In genomic region chr12:46908236-46908935, GRCh38 we compare ENCODE assay signal across 17 cellular contexts.
DNase-seq lines count a peak whose midpoint lies in the region; ATAC-seq, FAIRE-seq and TF ChIP-seq lines count a peak whose summit lies in the region.
"Had no signal": no experiment of that assay in that cellular context is flagged by ENCODE, and none has a peak within 500 bp of the region (broad histone marks: within the 10 kb centered on the region; RNA-seq: fewer than 3 reads in every experiment).

No MANE protein-coding gene starts in this region.

- dilution Hi-C loops in IMR-90 (cut with HindIII; ENCODE audit: low sequenced_read_pairs, unreplicated experiment) = no loop called here
- dilution Hi-C loops in keratinocyte (cut with MboI; ENCODE audit: extremely low pct_ligation_motif_present, low sequenced_read_pairs) = no loop called here

- peaks cover 11% of the 10 kb centered on the region for H3K9me3 Mint-ChIP-seq in astrocyte (ENCODE audit: unreplicated experiment)

- H3K27ac Mint-ChIP-seq in astrocyte (ENCODE audit: unreplicated experiment) = peak overlapping the region; percentile 9
- H3K27ac Mint-ChIP-seq: activated naive CD4-positive, alpha-beta T cell treated with anti-CD3 and anti-CD28 coated beads, Interleukin-2, amount 50 U/mL, for 72 hours; WTC11 had no signal

- no peak for TF ChIP-seq CTCF in IMR-90 (conservative IDR thresholded peaks at IDR 0.05; ENCODE audit: low read depth, low read length)
- no peak for TF ChIP-seq CTCF in astrocyte (IDR thresholded peaks at IDR 0.05; ENCODE audit: insufficient read depth, low read depth, low read length)
- peak in 2 of 3 experiments; percentile 4 to 6 for TF ChIP-seq CTCF in keratinocyte (optimal IDR thresholded peaks at IDR 0.05 in 1 of 3, IDR thresholded peaks at IDR 0.05 in 1 of 3, conservative IDR thresholded peaks at IDR 0.05 in 1 of 3; ENCODE audit: extremely low read depth in 1 of 3, insufficient read depth in 2 of 3, low read length in 3 of 3)
- no peak for TF ChIP-seq CTCF in kidney (IDR thresholded peaks at IDR 0.05; ENCODE audit: borderline replicate concordance, extremely low read depth, insufficient read depth)

- H3K36me3 ChIP-seq in IMR-90 (ENCODE audit: control insufficient read depth, insufficient read depth, low read length) (no peaks in the 10 kb centered on the region), astrocyte (ENCODE audit: insufficient read depth, low read length) (no peaks in the 10 kb centered on the region), keratinocyte (ENCODE audit: control insufficient read depth in 2 of 2, extremely low read depth in 1 of 2, insufficient read depth in 2 of 2, low read length in 2 of 2) (no peaks in the 10 kb centered on the region), kidney (ENCODE audit: control insufficient read depth in 1 of 2, insufficient read depth in 2 of 2, low read length in 2 of 2) (no peaks in the 10 kb centered on the region)
- H3K36me3 ChIP-seq: colonic mucosa had no signal

- H2BK120ac ChIP-seq in IMR-90 (ENCODE audit: low read depth, low read length) = peak overlapping the region; percentile 6; the same call in 1 of the 2 replicates

- peak; percentile 81 for DNase-seq in Daoy (ENCODE audit: low read depth)
- peak; percentile 34 for DNase-seq in IMR-90
- DNase-seq in astrocyte (ENCODE audit: low read depth) = peak; percentile 23
- DNase-seq in keratinocyte (ENCODE audit: low read depth, low spot score) = peak; percentile 86
- no peak for DNase-seq in OCI-M1 (lab: John Stamatoyannopoulos, UW)
- DNase-seq in kidney = no peak
- DNase-seq in activated CD4-positive, CD25-positive, alpha-beta regulatory T cell treated with anti-CD3 and anti-CD28 coated beads, Interleukin-2, amount 50 U/mL, for 72 hours = no peak
- DNase-seq: activated CD8-positive, alpha-beta memory T cell treated with anti-CD3 and anti-CD28 coated beads, Interleukin-2, amount 50 U/mL, for 4 hours; colonic mucosa; DND-41; NCI-H1694; NCI-H748 treated with DMSO at 0.1 percent for 48 hours had no signal

- in situ Hi-C loops in IMR-90 (cut with MboI; ENCODE audit: low sequenced_read_pairs) = no loop called here

- no peaks in the 10 kb centered on the region for H3K79me2 ChIP-seq in astrocyte (ENCODE audit: insufficient read depth, low read length)
- no peaks in the 10 kb centered on the region for H3K79me2 ChIP-seq in keratinocyte (ENCODE audit: control insufficient read depth, insufficient read depth, low read length)

- H3K4me1 Mint-ChIP-seq in astrocyte (ENCODE audit: low read depth, unreplicated experiment) = peaks cover 21% of the 10 kb centered on the region
- H3K4me1 Mint-ChIP-seq: WTC11 had no signal

- CTCF ChIA-PET in IMR-90 (lab: Yijun Ruan, JAX) = interaction anchor here (0.8 to 1.0 kb wide), 2 partner anchors 39 to 416 kb away, joined by 3 to 4 read pairs; no protein-coding TSS in a partner anchor

- H2BK20ac ChIP-seq in IMR-90 (ENCODE audit: low read depth, low read length) = no peak overlapping the region; the same call in 1 of the 2 replicates

- POLR2A ChIA-PET in IMR-90 (lab: Charles Lee; ENCODE audit: unreplicated experiment) = no interaction called here

- no peaks in the 10 kb centered on the region for H3K27me3 ChIP-seq in IMR-90 (ENCODE audit: control insufficient read depth, insufficient read depth, low read length)
- no peaks in the 10 kb centered on the region for H3K27me3 ChIP-seq in astrocyte (ENCODE audit: insufficient read depth, low read length)
- H3K27me3 ChIP-seq in keratinocyte (ENCODE audit: control insufficient read depth, extremely low read depth, insufficient read depth, low read length) = no peaks in the 10 kb centered on the region
- H3K27me3 ChIP-seq: colonic mucosa had no signal

- intact Hi-C loops in IMR-90 (cut with micrococcal nuclease) (no loop called here), kidney (cut with DNase I) (no loop called here)

- BruUV-seq in IMR-90 (replicated peaks; lab: Mats Ljungman, UMichigan) = no TSS peak

- no peaks in the 10 kb centered on the region for H4K20me1 ChIP-seq in IMR-90 (ENCODE audit: insufficient read depth, low read length)
- H4K20me1 ChIP-seq in astrocyte (ENCODE audit: insufficient read depth, low read length) = no peaks in the 10 kb centered on the region
- no peaks in the 10 kb centered on the region for H4K20me1 ChIP-seq in keratinocyte (ENCODE audit: control insufficient read depth, extremely low read depth, insufficient read depth, low read length)

- H4K91ac ChIP-seq in IMR-90 (ENCODE audit: insufficient read depth, low read depth, low read length) = no peak overlapping the region; the same call in 1 of the 2 replicates

- no peak overlapping the region for H4K8ac ChIP-seq in IMR-90 (ENCODE audit: low read depth in 2 of 2, low read length in 2 of 2)

- H3K4me2 ChIP-seq in IMR-90 (ENCODE audit: low read depth, low read length) (no peak overlapping the region), astrocyte (ENCODE audit: low read length) (no peak overlapping the region), keratinocyte (ENCODE audit: control insufficient read depth, extremely low read depth, insufficient read depth, low read depth, low read length) (peak overlapping the region; percentile 84)

- H3K4me3 Mint-ChIP-seq in astrocyte (ENCODE audit: unreplicated experiment) = no peak overlapping the region
- H3K4me3 Mint-ChIP-seq: WTC11 had no signal

- no peak overlapping the region; the same call in 1 of the 2 replicates for H3K18ac ChIP-seq in IMR-90 (ENCODE audit: low read depth, low read length)

- peaks cover 5% of the 10 kb centered on the region; the same call in 1 of the 2 replicates for H3K9me1 ChIP-seq in IMR-90 (ENCODE audit: insufficient read depth, low read length)
- no peaks in the 10 kb centered on the region for H3K9me1 ChIP-seq in keratinocyte (ENCODE audit: control insufficient read depth, extremely low read depth, insufficient read depth, low read length)

- no peak overlapping the region for H3K14ac ChIP-seq in IMR-90 (replicated peaks; ENCODE audit: low read depth, low read length)

- no peak for FAIRE-seq in astrocyte (lab: Jason Lieb, UNC)
- FAIRE-seq in keratinocyte (lab: Jason Lieb, UNC) = no peak
- no peak for FAIRE-seq in kidney (lab: Jason Lieb, UNC)
- FAIRE-seq: frontal cortex, islet of Langerhans had no signal

- TF ChIP-seq POLR2A in IMR-90 (IDR thresholded peaks at IDR 0.05; ENCODE audit: low read depth, low read length) = no peak

- H2AFZ ChIP-seq in IMR-90 (replicated peaks; ENCODE audit: low read length, poor library complexity) (peak overlapping the region; percentile 23), astrocyte (ENCODE audit: low read depth, low read length) (no peak overlapping the region), keratinocyte (ENCODE audit: control insufficient read depth, low read length) (peak overlapping the region; percentile 70)

- no peaks in the 10 kb centered on the region for H3K36me3 Mint-ChIP-seq in astrocyte (ENCODE audit: low read depth, unreplicated experiment)
- H3K36me3 Mint-ChIP-seq: WTC11 had no signal

- H3K56ac ChIP-seq in IMR-90 (ENCODE audit: extremely low read depth, insufficient read depth, low read length) = no peak overlapping the region

- H2BK15ac ChIP-seq in IMR-90 (ENCODE audit: low read depth, low read length) = 0 out of 3 replicates have a peak overlapping the region, but pooled peaks have one; percentile 34

- no peak overlapping the region; the same call in 1 of the 2 replicates for H3K4ac ChIP-seq in IMR-90 (ENCODE audit: low read depth, low read length)

- WGBS in IMR-90 (ENCODE audit: extremely low coverage in 2 of 2, insufficient read length in 1 of 2), 2 experiments = 100% methylated on average over 1 of the region's 2 CpGs; no CpG with 5 or more reads in 1 of the 2 experiments

- H3K23ac ChIP-seq in IMR-90 (ENCODE audit: low read depth, low read length) = no peak overlapping the region

- H3K27ac ChIP-seq in IMR-90 (ENCODE audit: insufficient read depth, low read length) (no peak overlapping the region), astrocyte (ENCODE audit: low read depth, low read length) (no peak overlapping the region), keratinocyte (ENCODE audit: control insufficient read depth, insufficient read depth, low read length) (peak overlapping the region; percentile 94), kidney (ENCODE audit: low read depth in 2 of 2, low read length in 2 of 2) (no peak overlapping the region)
- H3K27ac ChIP-seq: colonic mucosa had no signal

- H3K79me1 ChIP-seq in IMR-90 (ENCODE audit: low read depth in 1 of 2, low read length in 2 of 2) = no peaks in the 10 kb centered on the region

- no peak overlapping the region for H3K4me3 ChIP-seq in IMR-90 (ENCODE audit: insufficient read depth, low read depth, low read length)
- H3K4me3 ChIP-seq in astrocyte (ENCODE audit: insufficient read depth, low read depth, low read length) = no peak overlapping the region
- peak overlapping the region in 2 of 3 experiments; percentile 11 to 24 for H3K4me3 ChIP-seq in keratinocyte (ENCODE audit: control insufficient read depth in 2 of 3, extremely low read depth in 1 of 3, insufficient read depth in 2 of 3, low read depth in 1 of 3, low read length in 3 of 3)
- no peak overlapping the region for H3K4me3 ChIP-seq in kidney (ENCODE audit: low read length in 2 of 2)
- H3K4me3 ChIP-seq: colonic mucosa had no signal

- no peak overlapping the region for H2AK5ac ChIP-seq in IMR-90 (ENCODE audit: low read depth, low read length)

- H3K27me3 Mint-ChIP-seq in astrocyte (ENCODE audit: low read depth, unreplicated experiment) = no peaks in the 10 kb centered on the region

- no peak overlapping the region for H2BK5ac ChIP-seq in IMR-90 (ENCODE audit: low read depth, low read length, poor library complexity, severe bottlenecking)

- H3K9ac ChIP-seq in IMR-90 (ENCODE audit: low read depth, low read length) (no peak overlapping the region), astrocyte (ENCODE audit: low read length) (no peak overlapping the region), keratinocyte (ENCODE audit: control insufficient read depth, extremely low read depth, insufficient read depth, low read length) (peak overlapping the region; percentile 73), kidney (ENCODE audit: low read length in 2 of 2) (no peak overlapping the region)

- TF ChIP-seq RAD21 in IMR-90 (IDR thresholded peaks at IDR 0.05; ENCODE audit: low read length) = no peak

- H3K4me1 ChIP-seq in IMR-90 (ENCODE audit: control insufficient read depth, insufficient read depth, low read length) (peaks cover 6% of the 10 kb centered on the region), astrocyte (ENCODE audit: insufficient read depth, low read length) (peaks cover 6% of the 10 kb centered on the region), keratinocyte (ENCODE audit: control insufficient read depth, extremely low read depth, insufficient read depth, low read length) (peaks cover 24% of the 10 kb centered on the region), kidney (ENCODE audit: control insufficient read depth in 1 of 2, insufficient read depth in 1 of 2, low read depth in 1 of 2, low read length in 2 of 2) (no peaks in the 10 kb centered on the region)
- H3K4me1 ChIP-seq: colonic mucosa had no signal

- no peak overlapping the region for H4K5ac ChIP-seq in IMR-90 (ENCODE audit: low read depth, low read length)

- ATAC-seq in IMR-90 (ENCODE audit: low read depth) (peak; percentile 46), HG02588 (IDR thresholded peaks at IDR 0.05; ENCODE audit: unreplicated experiment) (no peak)
- ATAC-seq: WTC11 had no signal

- no peak overlapping the region for H2AK9ac ChIP-seq in IMR-90 (replicated peaks; ENCODE audit: low read depth, low read length, poor library complexity)

- no peaks in the 10 kb centered on the region for H3K9me3 ChIP-seq in IMR-90 (ENCODE audit: control insufficient read depth, insufficient read depth, low read length)
- H3K9me3 ChIP-seq in astrocyte (ENCODE audit: insufficient read depth, low read depth, low read length) = no peaks in the 10 kb centered on the region
- H3K9me3 ChIP-seq in keratinocyte (ENCODE audit: control insufficient read depth, low read depth, low read length) = no peaks in the 10 kb centered on the region
- no peaks in the 10 kb centered on the region for H3K9me3 ChIP-seq in kidney (ENCODE audit: control insufficient read depth in 1 of 2, low read length in 2 of 2)
- H3K9me3 ChIP-seq: colonic mucosa had no signal

Comparison
In these comparisons a context has a peak if more than half of its experiments do, and no peak if none do; other contexts are left out.
1. DNase-seq: peak in Daoy (single experiment), IMR-90 (single experiment), astrocyte (single experiment) and keratinocyte (single experiment); none in OCI-M1 (single experiment), kidney (single experiment) and activated CD4-positive, CD25-positive, alpha-beta regulatory T cell treated with anti-CD3 and anti-CD28 coated beads, Interleukin-2, amount 50 U/mL, for 72 hours (single experiment).
2. H3K4me3 ChIP-seq: peak in keratinocyte (2 of 3); none in IMR-90 (single experiment), astrocyte (single experiment) and kidney (0 of 2).
3. CTCF ChIP-seq: peak in keratinocyte (2 of 3); none in IMR-90 (single experiment), astrocyte (single experiment) and kidney (single experiment).